ENCODE assay signal across 8 cellular contexts in genomic region chr1:183543619-183544204, GRCh38. TPM values are rescaled to one million over a fixed set of nuclear protein-coding genes. Genes with fewer than 3 reads are reported as not detected.
DNase-seq lines count a peak whose midpoint lies in the region; ATAC-seq and TF ChIP-seq lines count a peak whose summit lies in the region.

No MANE protein-coding gene starts in this region.

- POLR2A ChIA-PET in activated CD8-positive, alpha-beta T cell treated with anti-CD3 and anti-CD28 coated beads for 36 hours (lab: Charles Lee) = no interaction called here

- CTCF ChIA-PET in activated CD8-positive, alpha-beta T cell treated with anti-CD3 and anti-CD28 coated beads for 36 hours (lab: Charles Lee) = no interaction called here

- H3K27ac Mint-ChIP-seq in activated CD8-positive, alpha-beta T cell treated with anti-CD3 and anti-CD28 coated beads for 36 hours = peak overlapping the region; percentile 22

- peak; percentile 38 for DNase-seq in DMS153 treated with DMSO at 0.1 percent for 48 hours (lab: John Stamatoyannopoulos, UW; ENCODE audit: unreplicated experiment)
- DNase-seq in NCI-H2107 (lab: John Stamatoyannopoulos, UW) = peak; percentile 4
- DNase-seq in activated CD8-positive, alpha-beta T cell treated with anti-CD3 and anti-CD28 coated beads for 36 hours = no peak
- DNase-seq in left ventricle myocardium superior = no peak
- DNase-seq in skeletal muscle cell (ENCODE audit: low read depth) = peak; percentile 37
- no peak for DNase-seq in T-helper 9 cell
- DNase-seq in COLO668 (lab: John Stamatoyannopoulos, UW; ENCODE audit: unreplicated experiment) = no peak

- no peaks in the 10 kb centered on the region for H3K27me3 Mint-ChIP-seq in activated CD8-positive, alpha-beta T cell treated with anti-CD3 and anti-CD28 coated beads for 36 hours

- peaks cover 42% of the 10 kb centered on the region for H3K36me3 Mint-ChIP-seq in activated CD8-positive, alpha-beta T cell treated with anti-CD3 and anti-CD28 coated beads for 36 hours (ENCODE audit: low read depth)

- no peaks in the 10 kb centered on the region for H3K9me3 Mint-ChIP-seq in activated CD8-positive, alpha-beta T cell treated with anti-CD3 and anti-CD28 coated beads for 36 hours

- peak; percentile 75 for ATAC-seq in GM21529 (IDR thresholded peaks at IDR 0.05; ENCODE audit: unreplicated experiment)
- peak; percentile 92 for ATAC-seq in activated CD8-positive, alpha-beta T cell treated with anti-CD3 and anti-CD28 coated beads for 36 hours
- peak; percentile 81 for ATAC-seq in left ventricle myocardium superior

- TF ChIP-seq CTCF in activated CD8-positive, alpha-beta T cell treated with anti-CD3 and anti-CD28 coated beads for 36 hours (IDR thresholded peaks at IDR 0.05) = peak; percentile 60

- H3K4me3 Mint-ChIP-seq in activated CD8-positive, alpha-beta T cell treated with anti-CD3 and anti-CD28 coated beads for 36 hours = no peak overlapping the region

- intact Hi-C loops in activated CD8-positive, alpha-beta T cell treated with anti-CD3 and anti-CD28 coated beads for 36 hours (cut with micrococcal nuclease) = loop anchor here (10.0 kb wide), 1 partner anchor 69 kb away; the partner anchor contains the start of gene SMG7
- intact Hi-C loops in left ventricle myocardium superior (cut with micrococcal nuclease) = loop anchor here (10.0 kb wide), 1 partner anchor 69 kb away; the partner anchor contains the start of gene SMG7

- H3K4me1 Mint-ChIP-seq in activated CD8-positive, alpha-beta T cell treated with anti-CD3 and anti-CD28 coated beads for 36 hours (ENCODE audit: low read depth) = no peaks in the 10 kb centered on the region

- H3K4me3 ChIP-seq in skeletal muscle cell (ENCODE audit: low read depth, low read length) = no peak overlapping the region

RNA-seq across cellular contexts. Expression of gene NCF2, which starts 46.5 kb away (rescaled TPM):
- 1 to 10 TPM; 4.2 to 4.7 TPM for total RNA-seq in activated CD8-positive, alpha-beta T cell treated with anti-CD3 and anti-CD28 coated beads for 36 hours
- 5.8 TPM for total RNA-seq in left ventricle myocardium superior

Comparison
In these comparisons a context has a peak if more than half of its experiments do, and no peak if none do; other contexts are left out.
1. DNase-seq: peak in DMS153 treated with DMSO at 0.1 percent for 48 hours (single experiment), NCI-H2107 (single experiment) and skeletal muscle cell (single experiment); none in activated CD8-positive, alpha-beta T cell treated with anti-CD3 and anti-CD28 coated beads for 36 hours (single experiment), left ventricle myocardium superior (single experiment), T-helper 9 cell (single experiment) and COLO668 (single experiment).
2. Peak in every context shown above with its lines, with median percentiles within 50 percentile points of each other: ATAC-seq.